In genomic region chr16:85894266-85894665, GRCh38 we compare ENCODE assay signal across 2 cellular contexts.
TF ChIP-seq lines count a peak whose summit lies in the region.

No MANE protein-coding gene starts in this region.

TF ChIP-seq in Ishikawa, 13 proteins besides CTCF, POLR2A, EP300 and RAD21:
- TF ChIP-seq EGR1 (IDR thresholded peaks at IDR 0.05) (no peak), TCF12 (IDR thresholded peaks at IDR 0.05; ENCODE audit: low read depth) (no peak), MAX (IDR thresholded peaks at IDR 0.05) (no peak), ZBTB7A (IDR thresholded peaks at IDR 0.05; ENCODE audit: low read depth) (no peak), NFIC (IDR thresholded peaks at IDR 0.05) (no peak), FOXM1 (IDR thresholded peaks at IDR 0.05; ENCODE audit: borderline replicate concordance, low read depth) (no peak), CREB1 (IDR thresholded peaks at IDR 0.05; ENCODE audit: low read depth) (no peak), TEAD4 (IDR thresholded peaks at IDR 0.05) (no peak), YY1 (IDR thresholded peaks at IDR 0.05; ENCODE audit: low read depth) (no peak), CEBPB (IDR thresholded peaks at IDR 0.05) (no peak), TAF1 (IDR thresholded peaks at IDR 0.05; ENCODE audit: low read depth) (no peak)
- TF ChIP-seq, protein P1, sequence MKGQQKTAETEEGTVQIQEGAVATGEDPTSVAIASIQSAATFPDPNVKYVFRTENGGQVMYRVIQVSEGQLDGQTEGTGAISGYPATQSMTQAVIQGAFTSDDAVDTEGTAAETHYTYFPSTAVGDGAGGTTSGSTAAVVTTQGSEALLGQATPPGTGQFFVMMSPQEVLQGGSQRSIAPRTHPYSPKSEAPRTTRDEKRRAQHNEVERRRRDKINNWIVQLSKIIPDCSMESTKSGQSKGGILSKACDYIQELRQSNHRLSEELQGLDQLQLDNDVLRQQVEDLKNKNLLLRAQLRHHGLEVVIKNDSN (IDR thresholded peaks at IDR 0.05) = no peak
- TF ChIP-seq, protein P2, sequence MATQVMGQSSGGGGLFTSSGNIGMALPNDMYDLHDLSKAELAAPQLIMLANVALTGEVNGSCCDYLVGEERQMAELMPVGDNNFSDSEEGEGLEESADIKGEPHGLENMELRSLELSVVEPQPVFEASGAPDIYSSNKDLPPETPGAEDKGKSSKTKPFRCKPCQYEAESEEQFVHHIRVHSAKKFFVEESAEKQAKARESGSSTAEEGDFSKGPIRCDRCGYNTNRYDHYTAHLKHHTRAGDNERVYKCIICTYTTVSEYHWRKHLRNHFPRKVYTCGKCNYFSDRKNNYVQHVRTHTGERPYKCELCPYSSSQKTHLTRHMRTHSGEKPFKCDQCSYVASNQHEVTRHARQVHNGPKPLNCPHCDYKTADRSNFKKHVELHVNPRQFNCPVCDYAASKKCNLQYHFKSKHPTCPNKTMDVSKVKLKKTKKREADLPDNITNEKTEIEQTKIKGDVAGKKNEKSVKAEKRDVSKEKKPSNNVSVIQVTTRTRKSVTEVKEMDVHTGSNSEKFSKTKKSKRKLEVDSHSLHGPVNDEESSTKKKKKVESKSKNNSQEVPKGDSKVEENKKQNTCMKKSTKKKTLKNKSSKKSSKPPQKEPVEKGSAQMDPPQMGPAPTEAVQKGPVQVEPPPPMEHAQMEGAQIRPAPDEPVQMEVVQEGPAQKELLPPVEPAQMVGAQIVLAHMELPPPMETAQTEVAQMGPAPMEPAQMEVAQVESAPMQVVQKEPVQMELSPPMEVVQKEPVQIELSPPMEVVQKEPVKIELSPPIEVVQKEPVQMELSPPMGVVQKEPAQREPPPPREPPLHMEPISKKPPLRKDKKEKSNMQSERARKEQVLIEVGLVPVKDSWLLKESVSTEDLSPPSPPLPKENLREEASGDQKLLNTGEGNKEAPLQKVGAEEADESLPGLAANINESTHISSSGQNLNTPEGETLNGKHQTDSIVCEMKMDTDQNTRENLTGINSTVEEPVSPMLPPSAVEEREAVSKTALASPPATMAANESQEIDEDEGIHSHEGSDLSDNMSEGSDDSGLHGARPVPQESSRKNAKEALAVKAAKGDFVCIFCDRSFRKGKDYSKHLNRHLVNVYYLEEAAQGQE (IDR thresholded peaks at IDR 0.05; ENCODE audit: low read depth) = no peak

TF ChIP-seq in H1, 55 proteins besides CTCF, POLR2A, EP300 and RAD21:
- no peak for TF ChIP-seq EZH2 (IDR thresholded peaks at IDR 0.05; ENCODE audit: low read depth, low read length, severe bottlenecking)
- peak; percentile 50; the same call in 1 of the 2 replicates for TF ChIP-seq E2F6 (IDR thresholded peaks at IDR 0.05)
- no peak for TF ChIP-seq RBBP5 (IDR thresholded peaks at IDR 0.05; ENCODE audit: borderline replicate concordance, low read depth, low read length)
- TF ChIP-seq RXRA (IDR thresholded peaks at IDR 0.05; ENCODE audit: insufficient read depth, low read depth, low read length) = no peak
- TF ChIP-seq MAX (IDR thresholded peaks at IDR 0.05) = peak; percentile 51; the same call in 1 of the 2 replicates
- TF ChIP-seq PHF8 (conservative IDR thresholded peaks at IDR 0.05; ENCODE audit: low read depth, low read length) = no peak
